Comparison of ENCODE assay signal across 8 cellular contexts in the genomic region with DNA sequence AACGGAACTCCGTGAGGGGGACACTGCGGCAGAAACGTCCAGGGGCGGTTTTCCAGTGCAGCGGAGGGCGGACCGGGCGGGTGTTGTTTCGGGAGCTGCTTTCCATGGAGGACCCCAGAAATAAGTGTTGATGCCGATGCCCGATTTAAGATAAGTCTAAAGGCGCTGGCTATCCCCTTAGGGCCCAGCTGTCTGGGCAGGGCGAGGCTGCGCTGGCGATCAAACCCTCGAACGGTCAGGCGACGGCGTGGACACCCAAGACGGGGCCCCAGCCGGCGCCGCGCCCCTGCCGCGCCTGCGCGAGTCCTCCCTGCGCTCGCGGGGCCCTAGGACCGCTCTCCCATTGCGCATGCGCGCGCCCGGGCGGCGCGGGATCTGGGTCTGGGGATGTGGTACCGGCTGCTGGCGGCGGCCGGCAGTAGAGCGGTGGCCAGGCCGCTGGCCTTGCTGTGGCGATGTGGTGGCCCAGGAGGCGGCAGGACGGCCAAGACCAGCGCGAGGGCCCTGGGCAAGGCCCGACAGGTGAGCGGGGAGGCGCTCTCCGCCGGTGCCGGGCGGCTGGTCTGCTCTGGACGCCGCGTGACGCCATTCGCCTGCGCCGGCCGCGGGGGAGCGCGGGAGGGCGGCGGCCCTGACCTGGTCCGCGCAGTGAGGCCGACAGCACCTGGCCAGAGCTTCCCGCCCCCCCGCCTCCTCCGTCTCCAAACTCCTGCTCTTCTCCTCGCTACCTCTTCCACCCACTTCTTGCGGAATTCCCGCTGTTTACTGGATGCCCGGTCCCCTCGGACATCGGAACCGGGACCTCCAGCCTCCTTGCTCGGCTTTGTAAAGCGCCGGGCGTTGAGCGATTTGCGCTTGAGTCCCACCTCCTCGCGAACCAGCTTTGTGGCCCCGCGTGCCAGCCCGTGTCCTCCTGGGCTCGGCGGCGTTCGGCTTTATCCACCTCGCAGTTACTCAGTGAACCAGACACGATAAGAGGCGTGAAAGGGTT. TPM values are rescaled to one million over a fixed set of nuclear protein-coding genes. Genes with fewer than 3 reads are reported as not detected.
DNase-seq lines count a peak whose midpoint lies in the region; ATAC-seq and TF ChIP-seq lines count a peak whose summit lies in the region.

No MANE protein-coding gene starts in this region.

- peak overlapping the region; percentile 97 for H3K4me2 ChIP-seq in OCI-LY3 (ENCODE audit: low read length)

- H3K27ac ChIP-seq in OCI-LY3 (ENCODE audit: low read length) (peak overlapping the region; percentile 59), mucosa of rectum (ENCODE audit: low read depth in 2 of 2, low read length in 2 of 2) (peak overlapping the region; percentile 96 to 97)

- peak overlapping the region; percentile 59 for H2AFZ ChIP-seq in OCI-LY3 (ENCODE audit: low read depth, low read length)

- TF ChIP-seq CTCF in OCI-LY3 (IDR thresholded peaks at IDR 0.05; ENCODE audit: low read depth, low read length): 0 out of 2 replicates have a peak, but pooled peaks have one; percentile 15
- no peak for TF ChIP-seq CTCF in epithelial cell of proximal tubule (conservative IDR thresholded peaks at IDR 0.05; ENCODE audit: low read depth, low read length)

- peaks cover 28% of the 10 kb centered on the region for H3K36me3 ChIP-seq in OCI-LY3 (replicated peaks; ENCODE audit: low read depth, low read length)
- H3K36me3 ChIP-seq in mucosa of rectum (ENCODE audit: control insufficient read depth in 2 of 2, insufficient read depth in 2 of 2, low read length in 2 of 2): peaks cover 1% of the 10 kb centered on the region in 2 donors

- H3K79me2 ChIP-seq in OCI-LY3 (ENCODE audit: low read length): peaks cover 57% of the 10 kb centered on the region

- H3K4me1 ChIP-seq in OCI-LY3 (ENCODE audit: low read length): peaks cover 16% of the 10 kb centered on the region
- H3K4me1 ChIP-seq in mucosa of rectum (ENCODE audit: control insufficient read depth in 2 of 2, insufficient read depth in 2 of 2, low read length in 2 of 2): peaks cover 22 to 27% of the 10 kb centered on the region in 2 donors

- H4K20me1 ChIP-seq in OCI-LY3 (ENCODE audit: insufficient read depth, low read length): peaks cover 11% of the 10 kb centered on the region

- peak overlapping the region; percentile 92 for H3K4me3 ChIP-seq in OCI-LY3 (ENCODE audit: low read length)
- H3K4me3 ChIP-seq in epithelial cell of proximal tubule (ENCODE audit: low read depth, low read length): peak overlapping the region; percentile 88
- H3K4me3 ChIP-seq in mucosa of rectum (ENCODE audit: low read length in 2 of 2): peak overlapping the region; percentile 84 to 91

- peak; percentile 90 for DNase-seq in Caki2 (ENCODE audit: low read depth)
- peak; percentile 82 for DNase-seq in HT1080 (ENCODE audit: low read depth)
- DNase-seq in activated T-cell treated with anti-CD3 and anti-CD28 coated beads for 24 hours (ENCODE audit: low read depth): peak; percentile 86
- DNase-seq in epithelial cell of proximal tubule (ENCODE audit: low read depth): no peak
- peak; percentile 85 for DNase-seq in stimulated activated CD8-positive, alpha-beta memory T cell treated with anti-CD3 and anti-CD28 coated beads, Interleukin-4, amount 100 ng/mL, for 24 hours (ENCODE audit: low read depth)

- H3K27me3 ChIP-seq in OCI-LY3 (ENCODE audit: low read depth, low read length) (no peaks in the 10 kb centered on the region), mucosa of rectum (ENCODE audit: control insufficient read depth in 2 of 2, insufficient read depth in 2 of 2, low read length in 2 of 2) (no peaks in the 10 kb centered on the region)

- H3K9ac ChIP-seq in OCI-LY3 (ENCODE audit: low read length) (peak overlapping the region; percentile 92), mucosa of rectum (ENCODE audit: low read depth in 1 of 2, low read length in 2 of 2) (peak overlapping the region; percentile 92 to 94)

- in situ Hi-C loops in Caki2 (cut with HindIII; ENCODE audit: low pct_unique_long_range_greater_than_20kb, low sequenced_read_pairs): no loop called here

- H3K9me3 ChIP-seq in OCI-LY3 (ENCODE audit: insufficient read depth, low read length) (peaks cover 7% of the 10 kb centered on the region; the same call in 1 of the 2 replicates), mucosa of rectum (ENCODE audit: control insufficient read depth in 2 of 2, low read length in 2 of 2) (no peaks in the 10 kb centered on the region)

- ATAC-seq in GM21360 (IDR thresholded peaks at IDR 0.05; ENCODE audit: unreplicated experiment): peak; percentile 77

RNA-seq across cellular contexts. Expression of a gene that starts 24.0 kb away (rescaled TPM):
- total RNA-seq in Caki2 (2014; rRNA removed; shearing (Covaris generic); ENCODE audit: low replicate concordance): 91.8 and 94.0 TPM in 2 replicates
- 76.6 and 88.1 TPM in 2 replicates for total RNA-seq in HT1080 (2014; rRNA removed; shearing (Covaris generic))
- 66.9 and 78.5 TPM in 2 replicates for polyA plus RNA-seq in HT1080 (2015; cell fraction: cytosol; rRNA removed)
- 96.7 and 107 TPM in 2 replicates for polyA plus RNA-seq in HT1080 (2015; cell fraction: nucleus; rRNA removed)
- total RNA-seq in epithelial cell of proximal tubule: 113 and 125 TPM in 2 replicates

RNA-seq across cellular contexts. Expression of a gene that starts 46.7 kb away (rescaled TPM):
- total RNA-seq in Caki2 (2014; rRNA removed; shearing (Covaris generic); ENCODE audit: low replicate concordance): 0.49 and 2.7 TPM in 2 replicates
- total RNA-seq in HT1080 (2014; rRNA removed; shearing (Covaris generic)): 4.1 and 8.2 TPM in 2 replicates
- 9.4 and 9.9 TPM in 2 replicates for polyA plus RNA-seq in HT1080 (2015; cell fraction: cytosol; rRNA removed)
- polyA plus RNA-seq in HT1080 (2015; cell fraction: nucleus; rRNA removed): 2.8 and 3.8 TPM in 2 replicates
- total RNA-seq in epithelial cell of proximal tubule: 33.1 and 40.7 TPM in 2 replicates

RNA-seq across cellular contexts. Expression of a gene that starts 49.4 kb away (rescaled TPM):
- 116 and 131 TPM in 2 replicates for total RNA-seq in Caki2 (2014; rRNA removed; shearing (Covaris generic); ENCODE audit: low replicate concordance)
- 426 and 456 TPM in 2 replicates for total RNA-seq in HT1080 (2014; rRNA removed; shearing (Covaris generic))
- polyA plus RNA-seq in HT1080 (2015; cell fraction: cytosol; rRNA removed): 213 and 256 TPM in 2 replicates
- 189 and 193 TPM in 2 replicates for polyA plus RNA-seq in HT1080 (2015; cell fraction: nucleus; rRNA removed)
- 833 and 996 TPM in 2 replicates for total RNA-seq in epithelial cell of proximal tubule

RNA-seq across cellular contexts. Expression of a gene that starts 53.9 kb away (rescaled TPM):
- 12.3 and 13.4 TPM in 2 replicates for total RNA-seq in Caki2 (2014; rRNA removed; shearing (Covaris generic); ENCODE audit: low replicate concordance)
- 2.5 and 3.5 TPM in 2 replicates for total RNA-seq in HT1080 (2014; rRNA removed; shearing (Covaris generic))
- 1.8 and 2.1 TPM in 2 replicates for polyA plus RNA-seq in HT1080 (2015; cell fraction: cytosol; rRNA removed)
- 13.3 and 16.5 TPM in 2 replicates for polyA plus RNA-seq in HT1080 (2015; cell fraction: nucleus; rRNA removed)
- total RNA-seq in epithelial cell of proximal tubule: 2.5 and 3.5 TPM in 2 replicates
